In genomic region chr7:111727905-111728634, GRCh38 we compare ENCODE assay signal across 1 cellular context.
TF ChIP-seq lines count a peak whose summit lies in the region.

No MANE protein-coding gene starts in this region.

TF ChIP-seq in IMR-90, 13 proteins besides CTCF, POLR2A, EP300 and RAD21:
- TF ChIP-seq MAFK (IDR thresholded peaks at IDR 0.05; ENCODE audit: low read depth, low read length), result no peak
- TF ChIP-seq CEBPB (IDR thresholded peaks at IDR 0.05; ENCODE audit: low read depth, low read length), result peak; percentile 32; the same call in 1 of the 2 replicates
